28 cellular contexts compared by ENCODE assay signal in the genomic region with DNA sequence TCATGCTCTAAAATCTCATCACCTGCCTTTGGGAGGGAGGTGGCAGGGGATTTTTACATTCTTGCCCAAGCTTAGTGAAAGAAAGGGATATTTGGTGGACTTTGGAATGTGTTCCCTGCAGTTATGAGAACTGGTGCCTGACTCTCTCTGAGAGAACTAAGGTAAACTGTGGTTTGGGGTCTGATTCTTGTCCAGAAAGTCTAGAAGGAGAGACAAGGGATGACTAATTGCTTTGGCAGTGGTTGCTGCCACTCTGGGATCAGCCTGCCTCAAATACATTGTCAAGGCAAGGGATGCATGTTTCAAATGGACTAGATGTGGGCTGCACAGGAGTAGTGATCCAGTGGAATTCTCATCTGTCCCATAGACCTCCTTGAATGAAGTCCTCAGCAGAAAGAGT.
A peak's percentile ranks its signal among the peaks of the same experiment; 100 is the strongest.
DNase-seq lines count a peak whose midpoint lies in the region; TF ChIP-seq lines count a peak whose summit lies in the region.
"Had no signal": no experiment of that assay in that cellular context is flagged by ENCODE, and none has a peak within 500 bp of the region (broad histone marks: within the 10 kb centered on the region; RNA-seq: fewer than 3 reads in every experiment).

No MANE protein-coding gene starts in this region.

- peak; percentile 17 for DNase-seq in activated CD4-positive, alpha-beta T cell treated with anti-CD3 and anti-CD28 coated beads, Interleukin-2, amount 10 ng/mL, durations not matched to agents 24 days and 14 days
- no peak for DNase-seq in activated CD4-positive, alpha-beta T cell treated with anti-CD3 and anti-CD28 coated beads for 4 hours
- DNase-seq in astrocyte of the cerebellum (ENCODE audit: low read depth) (peak; percentile 33), iris pigment epithelial cell (ENCODE audit: low read depth) (peak; percentile 62), SIG-M5 (lab: John Stamatoyannopoulos, UW) (no peak), NCI-H2107 treated with DMSO at 0.1 percent for 48 hours (lab: John Stamatoyannopoulos, UW; ENCODE audit: unreplicated experiment) (no peak), dorsolateral prefrontal cortex (no peak)
- DNase-seq in stimulated activated CD8-positive, alpha-beta memory T cell treated with anti-CD3 and anti-CD28 coated beads, Interleukin-4, amount 100 ng/mL, for 48 hours, result no peak
- DNase-seq: activated B cell treated with CpG ODN at 0.5 μM for 24 hours; activated gamma-delta T cell treated with Interleukin-2 at 50 U/mL for 16 hours; activated naive CD8-positive, alpha-beta T cell treated with anti-CD3 and anti-CD28 coated beads, Interleukin-2, amount 50 U/mL, for 24 hours; activated T-cell treated with anti-CD3 and anti-CD28 coated beads, Interleukin-2, amount 50 U/mL, for 48 hours; body of pancreas; Caco-2; GOT3; hypothalamus; Karpas-422; NCI-H1048; NCI-H1694 treated with DMSO at 0.1 percent for 48 hours; NCI-H510A; nephron progenitor cell; transverse colon had no signal

- intact Hi-C loops in activated CD4-positive, alpha-beta T cell treated with anti-CD3 and anti-CD28 coated beads, Interleukin-2, amount 10 ng/mL, durations not matched to agents 24 days and 14 days (cut with micrococcal nuclease), result no loop called here
- intact Hi-C loops in dorsolateral prefrontal cortex (cut with DNase I), result no loop called here

- H3K27me3 Mint-ChIP-seq in activated CD4-positive, alpha-beta T cell treated with anti-CD3 and anti-CD28 coated beads, Interleukin-2, amount 10 ng/mL, durations not matched to agents 24 days and 14 days, result peaks cover 4% of the 10 kb centered on the region

- TF ChIP-seq CTCF in astrocyte of the cerebellum (IDR thresholded peaks at IDR 0.05; ENCODE audit: low read depth, low read length, missing control alignments) (no peak), dorsolateral prefrontal cortex (IDR thresholded peaks at IDR 0.05 in 54 of 56, conservative IDR thresholded peaks at IDR 0.05 in 2 of 56; ENCODE audit: low read depth in 1 of 56, partially characterized antibody in 56 of 56) (no peak)

- H3K27ac Mint-ChIP-seq in activated CD4-positive, alpha-beta T cell treated with anti-CD3 and anti-CD28 coated beads, Interleukin-2, amount 10 ng/mL, durations not matched to agents 24 days and 14 days, result no peak overlapping the region
- H3K27ac Mint-ChIP-seq: activated B cell treated with CpG ODN at 0.5 μM for 24 hours; activated naive CD8-positive, alpha-beta T cell treated with anti-CD3 and anti-CD28 coated beads, Interleukin-2, amount 50 U/mL, for 24 hours; nephron progenitor cell; stimulated activated memory B cell treated with anti-CD40 and anti-IgM and Interleukin-4, amounts not matched to agents 10 μg/mL and 1 μg/mL and 100 μg/mL, for 72 hours had no signal

- H3K27me3 ChIP-seq in dorsolateral prefrontal cortex, result no peaks in the 10 kb centered on the region
- H3K27me3 ChIP-seq: body of pancreas, gastroesophageal sphincter, transverse colon had no signal

- in situ Hi-C loops in astrocyte of the cerebellum (cut with HindIII; ENCODE audit: low sequenced_read_pairs), result no loop called here

- peaks cover 17% of the 10 kb centered on the region for H3K9me3 Mint-ChIP-seq in activated CD4-positive, alpha-beta T cell treated with anti-CD3 and anti-CD28 coated beads, Interleukin-2, amount 10 ng/mL, durations not matched to agents 24 days and 14 days
- H3K9me3 Mint-ChIP-seq: activated B cell treated with CpG ODN at 0.5 μM for 24 hours; activated naive CD8-positive, alpha-beta T cell treated with anti-CD3 and anti-CD28 coated beads, Interleukin-2, amount 50 U/mL, for 24 hours; nephron progenitor cell; stimulated activated memory B cell treated with anti-CD40 and anti-IgM and Interleukin-4, amounts not matched to agents 10 μg/mL and 1 μg/mL and 100 μg/mL, for 72 hours had no signal

- H3K4me3 ChIP-seq in astrocyte of the cerebellum (ENCODE audit: low read depth, low read length) (no peak overlapping the region), dorsolateral prefrontal cortex (no peak overlapping the region)
- H3K4me3 ChIP-seq: body of pancreas, gastroesophageal sphincter, SK-N-MC, transverse colon had no signal

- H3K36me3 Mint-ChIP-seq in activated CD4-positive, alpha-beta T cell treated with anti-CD3 and anti-CD28 coated beads, Interleukin-2, amount 10 ng/mL, durations not matched to agents 24 days and 14 days (ENCODE audit: low read depth), result no peaks in the 10 kb centered on the region
- H3K36me3 Mint-ChIP-seq: stimulated activated memory B cell treated with anti-CD40 and anti-IgM and Interleukin-4, amounts not matched to agents 10 μg/mL and 1 μg/mL and 100 μg/mL, for 72 hours had no signal

- H3K4me1 Mint-ChIP-seq in activated CD4-positive, alpha-beta T cell treated with anti-CD3 and anti-CD28 coated beads, Interleukin-2, amount 10 ng/mL, durations not matched to agents 24 days and 14 days, result peaks cover 12% of the 10 kb centered on the region
- H3K4me1 Mint-ChIP-seq: activated B cell treated with CpG ODN at 0.5 μM for 24 hours, nephron progenitor cell had no signal

- H3K27ac ChIP-seq in dorsolateral prefrontal cortex, result no peak overlapping the region
- H3K27ac ChIP-seq: 22Rv1, body of pancreas, C4-2B, gastroesophageal sphincter, RWPE1, SK-N-MC, transverse colon had no signal

- no peak overlapping the region for H3K4me3 Mint-ChIP-seq in activated CD4-positive, alpha-beta T cell treated with anti-CD3 and anti-CD28 coated beads, Interleukin-2, amount 10 ng/mL, durations not matched to agents 24 days and 14 days
- H3K4me3 Mint-ChIP-seq: activated B cell treated with CpG ODN at 0.5 μM for 24 hours; activated naive CD8-positive, alpha-beta T cell treated with anti-CD3 and anti-CD28 coated beads, Interleukin-2, amount 50 U/mL, for 24 hours; nephron progenitor cell; stimulated activated memory B cell treated with anti-CD40 and anti-IgM and Interleukin-4, amounts not matched to agents 10 μg/mL and 1 μg/mL and 100 μg/mL, for 72 hours had no signal

Comparison
In these comparisons a context has a peak if more than half of its experiments do, and no peak if none do; other contexts are left out.
1. DNase-seq: peak in activated CD4-positive, alpha-beta T cell treated with anti-CD3 and anti-CD28 coated beads, Interleukin-2, amount 10 ng/mL, durations not matched to agents 24 days and 14 days (single experiment), astrocyte of the cerebellum (single experiment) and iris pigment epithelial cell (single experiment); none in activated CD4-positive, alpha-beta T cell treated with anti-CD3 and anti-CD28 coated beads for 4 hours (0 of 2), SIG-M5 (single experiment), NCI-H2107 treated with DMSO at 0.1 percent for 48 hours (single experiment), dorsolateral prefrontal cortex (0 of 10) and stimulated activated CD8-positive, alpha-beta memory T cell treated with anti-CD3 and anti-CD28 coated beads, Interleukin-4, amount 100 ng/mL, for 48 hours (single experiment).